ENCODE assay signal across 8 cellular contexts in the genomic region with DNA sequence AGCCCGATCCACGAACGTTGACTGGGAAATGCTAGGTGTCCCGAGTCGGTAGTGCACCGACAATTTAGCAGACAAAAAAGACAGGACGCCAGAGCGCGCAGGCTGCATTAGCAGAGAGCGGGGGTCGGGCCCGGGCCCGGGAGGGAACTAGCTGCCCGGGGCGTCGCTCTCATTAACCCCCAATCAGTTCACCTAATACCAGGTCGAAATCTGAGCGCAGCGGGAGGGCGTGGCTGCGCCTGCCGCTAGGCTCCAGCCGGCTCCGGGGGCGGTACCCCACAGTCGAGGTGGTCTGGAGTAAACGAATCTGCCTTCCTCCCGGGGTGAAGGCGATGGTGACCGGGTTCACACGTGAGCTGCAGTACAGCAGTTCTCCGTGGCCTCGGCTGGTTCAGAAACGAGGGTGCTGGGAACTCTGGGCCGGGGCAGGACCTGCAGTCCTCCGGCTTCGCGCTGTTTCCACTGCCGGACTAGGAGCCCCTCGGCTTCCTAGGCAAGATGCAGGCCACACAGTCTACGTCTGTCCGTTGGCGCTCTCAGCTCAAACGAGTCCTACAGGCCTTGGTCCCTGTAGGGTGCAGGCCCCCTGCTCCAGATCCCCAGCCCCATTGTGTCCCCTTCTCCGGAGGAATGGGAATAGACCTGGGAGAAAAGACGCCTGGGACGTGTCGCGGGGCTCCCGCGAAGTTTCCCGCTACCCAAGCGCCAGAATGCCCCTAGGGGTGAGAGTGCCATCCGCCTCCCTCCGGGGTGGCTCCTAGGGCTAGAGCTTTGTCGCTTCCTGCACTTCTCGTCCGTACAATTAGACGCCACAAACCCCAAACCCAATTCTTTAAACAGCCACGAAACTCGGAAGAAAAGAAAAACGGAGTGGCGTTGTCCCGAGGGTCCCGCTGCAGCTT.
DNase-seq lines count a peak whose midpoint lies in the region; ATAC-seq and FAIRE-seq lines count a peak whose summit lies in the region.

No MANE protein-coding gene starts in this region.

- DNase-seq in NCI-H82 (lab: John Stamatoyannopoulos, UW) (peak; percentile 70), NCI-H82 treated with DMSO at 0.1 percent for 48 hours (lab: John Stamatoyannopoulos, UW; ENCODE audit: unreplicated experiment) (no peak), NOMO-1 (lab: John Stamatoyannopoulos, UW; ENCODE audit: unreplicated experiment in 2 of 2) (peak; percentile 46 to 58), activated T-cell treated with anti-CD3 and anti-CD28 coated beads for 48 hours (ENCODE audit: low read depth) (peak; percentile 67), germinal center (ENCODE audit: low spot score) (peak; percentile 69), retina (peak; percentile 85), urothelium cell line (ENCODE audit: low spot score) (no peak)

- no peak for FAIRE-seq in urothelium cell line (lab: Jason Lieb, UNC)

- peak; percentile 28 for ATAC-seq in HG03039 (IDR thresholded peaks at IDR 0.05; ENCODE audit: unreplicated experiment)

Comparison
In these comparisons a context has a peak if more than half of its experiments do, and no peak if none do; other contexts are left out.
1. DNase-seq: peak in NCI-H82 (single experiment), NOMO-1 (2 of 2), activated T-cell treated with anti-CD3 and anti-CD28 coated beads for 48 hours (single experiment), germinal center (single experiment) and retina (single experiment); none in NCI-H82 treated with DMSO at 0.1 percent for 48 hours (single experiment) and urothelium cell line (single experiment).